17 cellular contexts compared by ENCODE assay signal in the genomic region with DNA sequence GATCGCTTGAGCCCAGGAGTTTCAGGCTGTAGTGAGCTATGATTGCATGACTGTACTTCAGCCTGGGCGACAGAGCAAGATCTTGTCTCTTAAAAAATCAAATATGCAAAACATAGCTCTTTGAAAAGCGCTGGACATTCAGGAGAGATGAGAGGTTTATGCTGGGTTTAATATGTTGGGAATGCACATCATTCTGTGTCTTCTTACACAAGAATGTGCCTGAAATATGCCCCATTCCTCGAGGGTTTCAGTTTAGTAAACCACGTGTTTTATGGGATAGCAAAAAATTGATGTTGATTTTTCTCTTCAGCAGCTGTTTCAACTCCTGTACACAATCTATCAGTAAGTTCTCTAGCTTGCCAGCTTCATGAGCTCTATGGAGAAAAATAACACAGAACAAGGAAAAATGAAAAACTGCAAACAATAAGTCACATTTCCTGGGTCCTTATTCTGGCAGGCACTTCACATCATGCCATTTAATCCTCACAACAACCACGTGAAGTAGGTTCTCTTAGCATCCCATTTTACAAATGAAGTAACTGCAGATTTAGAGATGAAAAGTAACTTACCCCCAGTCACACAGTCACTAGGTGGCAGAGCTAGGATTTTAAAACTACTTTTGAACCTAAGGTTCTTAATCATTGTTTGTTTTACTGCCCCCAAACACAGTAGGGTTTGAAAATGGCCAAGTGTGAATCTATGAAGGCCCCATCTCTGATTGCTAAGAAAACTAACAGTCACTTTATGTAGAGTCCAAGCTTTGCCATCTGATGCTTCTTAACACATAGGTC.
A peak's percentile ranks its signal among the peaks of the same experiment; 100 is the strongest.
DNase-seq lines count a peak whose midpoint lies in the region; ATAC-seq, FAIRE-seq and TF ChIP-seq lines count a peak whose summit lies in the region.
"Had no signal": no experiment of that assay in that cellular context is flagged by ENCODE, and none has a peak within 500 bp of the region (broad histone marks: within the 10 kb centered on the region; RNA-seq: fewer than 3 reads in every experiment).

No MANE protein-coding gene starts in this region.

- H4K20me1 ChIP-seq in astrocyte (ENCODE audit: insufficient read depth, low read length), result no peaks in the 10 kb centered on the region

- H3K4me3 Mint-ChIP-seq in HFFc6 (peak overlapping the region; percentile 70), astrocyte (ENCODE audit: unreplicated experiment) (no peak overlapping the region)

- intact Hi-C loops in left lung (cut with DNase I), result no loop called here
- intact Hi-C loops in testis (cut with DNase I; ENCODE audit: low total_unique reads), result no loop called here

- H3K36me3 Mint-ChIP-seq in HFFc6 (ENCODE audit: low read depth) (peaks cover 10% of the 10 kb centered on the region; the same call in 1 of the 2 replicates), astrocyte (ENCODE audit: low read depth, unreplicated experiment) (no peaks in the 10 kb centered on the region)

- no peak overlapping the region for H3K4me2 ChIP-seq in astrocyte (ENCODE audit: low read length)
- H3K4me2 ChIP-seq: PC-9 had no signal

- ATAC-seq in left lung, result peak; percentile 32
- no peak for ATAC-seq in HG02973 (IDR thresholded peaks at IDR 0.05; ENCODE audit: unreplicated experiment)
- ATAC-seq: right cardiac atrium had no signal

- H3K4me1 ChIP-seq in astrocyte (ENCODE audit: insufficient read depth, low read length), result no peaks in the 10 kb centered on the region
- H3K4me1 ChIP-seq in left lung, result peaks cover 0 to 2% of the 10 kb centered on the region in 2 donors
- H3K4me1 ChIP-seq in testis, result peaks cover 8% of the 10 kb centered on the region
- H3K4me1 ChIP-seq: adrenal gland, Caco-2 had no signal

- H3K27ac ChIP-seq in astrocyte (ENCODE audit: low read depth, low read length), result no peak overlapping the region
- H3K27ac ChIP-seq in left lung, result no peak overlapping the region
- H3K27ac ChIP-seq in WERI-Rb-1, result no peak overlapping the region
- H3K27ac ChIP-seq in testis, result no peak overlapping the region
- H3K27ac ChIP-seq: adrenal gland, PC-9, SK-N-MC had no signal

- peak; percentile 89 for FAIRE-seq in astrocyte (lab: Jason Lieb, UNC)
- FAIRE-seq: colon, GM12892 had no signal

- no peaks in the 10 kb centered on the region for H3K79me2 ChIP-seq in astrocyte (ENCODE audit: insufficient read depth, low read length)

- WGBS in testis, 2 donors, result 68 to 69% methylated on average over 6 of the region's 6 CpGs

- H2AFZ ChIP-seq in astrocyte (ENCODE audit: low read depth, low read length), result no peak overlapping the region
- H2AFZ ChIP-seq: PC-9 had no signal

- peak; percentile 58 for TF ChIP-seq CTCF in HFFc6 (IDR thresholded peaks at IDR 0.05)
- no peak for TF ChIP-seq CTCF in astrocyte (IDR thresholded peaks at IDR 0.05; ENCODE audit: insufficient read depth, low read depth, low read length)
- TF ChIP-seq CTCF in left lung (IDR thresholded peaks at IDR 0.05), result no peak
- no peak for TF ChIP-seq CTCF in WERI-Rb-1 (IDR thresholded peaks at IDR 0.05; ENCODE audit: low read depth, low read length)
- TF ChIP-seq CTCF in testis (IDR thresholded peaks at IDR 0.05), result no peak

- H3K27ac Mint-ChIP-seq in HFFc6 (peak overlapping the region; percentile 76), astrocyte (ENCODE audit: unreplicated experiment) (no peak overlapping the region)

- no peak overlapping the region for H3K9ac ChIP-seq in astrocyte (ENCODE audit: low read length)

- H3K36me3 ChIP-seq in astrocyte (ENCODE audit: insufficient read depth, low read length) (no peaks in the 10 kb centered on the region), left lung (no peaks in the 10 kb centered on the region), WERI-Rb-1 (no peaks in the 10 kb centered on the region), testis (ENCODE audit: low read depth, missing control alignments) (no peaks in the 10 kb centered on the region)
- H3K36me3 ChIP-seq: adrenal gland had no signal

- H3K9me3 ChIP-seq in astrocyte (ENCODE audit: insufficient read depth, low read depth, low read length) (no peaks in the 10 kb centered on the region), left lung (no peaks in the 10 kb centered on the region), WERI-Rb-1 (ENCODE audit: severe bottlenecking) (no peaks in the 10 kb centered on the region), testis (no peaks in the 10 kb centered on the region)
- H3K9me3 ChIP-seq: adrenal gland, Caco-2 had no signal

- no peak overlapping the region for H3K4me3 ChIP-seq in astrocyte (ENCODE audit: insufficient read depth, low read depth, low read length)
- H3K4me3 ChIP-seq in left lung, result no peak overlapping the region
- no peak overlapping the region for H3K4me3 ChIP-seq in WERI-Rb-1 (ENCODE audit: low read depth, low read length)
- no peak overlapping the region for H3K4me3 ChIP-seq in testis
- H3K4me3 ChIP-seq: adrenal gland, PC-9, SK-N-MC had no signal

- H3K27me3 Mint-ChIP-seq in HFFc6 (ENCODE audit: insufficient read depth), result peaks cover 1% of the 10 kb centered on the region; the same call in 1 of the 2 replicates
- no peaks in the 10 kb centered on the region for H3K27me3 Mint-ChIP-seq in astrocyte (ENCODE audit: low read depth, unreplicated experiment)

- DNase-seq in AG08396 (ENCODE audit: low spot score), result peak; percentile 39
- peak; percentile 77 for DNase-seq in HFFc6
- peak; percentile 41 for DNase-seq in astrocyte (ENCODE audit: low read depth)
- DNase-seq in left lung, result no peak
- DNase-seq in WERI-Rb-1, result no peak
- no peak for DNase-seq in activated naive CD4-positive, alpha-beta T cell treated with Interleukin-2 at 50 U/mL for 16 hours
- no peak for DNase-seq in testis
- DNase-seq: adrenal gland; Caco-2; islet precursor cell; PC-9; right cardiac atrium; stimulated activated CD4-positive, alpha-beta T cell treated with anti-CD3 and anti-CD28 coated beads, Interleukin-1b, Interleukin-23, amount 100 ng/mL, for 48 hours had no signal

- H3K27me3 ChIP-seq in astrocyte (ENCODE audit: insufficient read depth, low read length) (no peaks in the 10 kb centered on the region), left lung (no peaks in the 10 kb centered on the region), WERI-Rb-1 (ENCODE audit: insufficient read depth, low read depth, severe bottlenecking) (no peaks in the 10 kb centered on the region), testis (no peaks in the 10 kb centered on the region)
- H3K27me3 ChIP-seq: adrenal gland had no signal

- H3K4me1 Mint-ChIP-seq in HFFc6 (ENCODE audit: low read depth), result peaks cover 84% of the 10 kb centered on the region
- peaks cover 31% of the 10 kb centered on the region for H3K4me1 Mint-ChIP-seq in astrocyte (ENCODE audit: low read depth, unreplicated experiment)

- H3K9me3 Mint-ChIP-seq in HFFc6, result no peaks in the 10 kb centered on the region
- H3K9me3 Mint-ChIP-seq in astrocyte (ENCODE audit: unreplicated experiment), result peaks cover 2% of the 10 kb centered on the region

- no peak for TF ChIP-seq POLR2A in testis (IDR thresholded peaks at IDR 0.05)

Comparison
In these comparisons a context has a peak if more than half of its experiments do, and no peak if none do; other contexts are left out.
1. DNase-seq: peak in AG08396 (single experiment), HFFc6 (single experiment) and astrocyte (single experiment); none in left lung (0 of 2), WERI-Rb-1 (single experiment), activated naive CD4-positive, alpha-beta T cell treated with Interleukin-2 at 50 U/mL for 16 hours (single experiment) and testis (single experiment).